10 cellular contexts compared by ENCODE assay signal in the genomic region with DNA sequence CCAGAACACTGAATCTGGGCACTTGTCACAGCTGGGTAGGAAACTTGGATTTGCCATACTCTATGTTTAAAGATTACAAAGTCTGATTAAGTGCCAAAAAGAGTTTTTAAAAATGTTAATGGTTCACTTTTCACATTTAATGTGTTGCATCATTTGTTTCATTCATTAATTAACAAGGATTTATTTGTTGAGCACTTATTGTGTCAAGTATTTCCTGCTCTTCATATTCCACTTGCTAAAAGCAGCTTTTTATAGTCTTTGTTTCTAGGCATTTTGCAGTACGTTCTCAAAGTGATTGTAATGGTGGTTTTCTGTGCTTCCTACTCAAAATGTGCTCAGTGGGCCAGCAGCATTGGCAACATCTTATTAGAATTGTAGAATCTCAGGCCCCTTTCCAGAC.
"Had no signal": no experiment of that assay in that cellular context is flagged by ENCODE, and none has a peak within 500 bp of the region (broad histone marks: within the 10 kb centered on the region; RNA-seq: fewer than 3 reads in every experiment).

No MANE protein-coding gene starts in this region.

- H3K4me1 ChIP-seq: testis had no signal

- H3K4me3 Mint-ChIP-seq: activated CD4-positive, alpha-beta memory T cell treated with anti-CD3 and anti-CD28 coated beads for 36 hours; naive B cell; stimulated activated naive CD8-positive, alpha-beta T cell treated with anti-CD3 and anti-CD28 coated beads, Interleukin-15, amount 100 ng/mL, for 72 hours had no signal

- ATAC-seq: esophagus mucosa; stimulated activated naive CD8-positive, alpha-beta T cell treated with anti-CD3 and anti-CD28 coated beads, Interleukin-15, amount 100 ng/mL, for 72 hours had no signal

- H3K27ac Mint-ChIP-seq: activated CD4-positive, alpha-beta memory T cell treated with anti-CD3 and anti-CD28 coated beads for 36 hours had no signal

- H3K27ac ChIP-seq: neutrophil, testis had no signal

- H3K27me3 Mint-ChIP-seq: activated CD4-positive, alpha-beta memory T cell treated with anti-CD3 and anti-CD28 coated beads for 36 hours; naive B cell; stimulated activated naive CD8-positive, alpha-beta T cell treated with anti-CD3 and anti-CD28 coated beads, Interleukin-15, amount 100 ng/mL, for 72 hours had no signal

- DNase-seq: activated CD4-positive, alpha-beta memory T cell treated with anti-CD3 and anti-CD28 coated beads for 36 hours; activated CD4-positive, CD25-positive, alpha-beta regulatory T cell treated with anti-CD3 and anti-CD28 coated beads, Interleukin-2, amount 50 U/mL, for 72 hours; naive B cell; stimulated activated CD4-positive, alpha-beta T cell treated with anti-CD3 and anti-CD28 coated beads, Interleukin-12 subunit alpha, Interleukin-12 subunit beta, amount 100 ng/mL, for 4 hours; stimulated activated naive CD8-positive, alpha-beta T cell treated with anti-CD3 and anti-CD28 coated beads, Interleukin-15, amount 100 ng/mL, for 72 hours; testis had no signal

- H3K36me3 ChIP-seq: cardiac muscle cell, sigmoid colon had no signal

- H3K4me3 ChIP-seq: cardiac muscle cell, sigmoid colon, testis had no signal

- H3K27me3 ChIP-seq: cardiac muscle cell, neutrophil, sigmoid colon, testis had no signal

- H3K9me3 ChIP-seq: neutrophil, sigmoid colon, testis had no signal
